ENCODE assay signal across 8 cellular contexts in genomic region chrX:100410083-100410590, GRCh38. TPM values are rescaled to one million over a fixed set of nuclear protein-coding genes. Genes with fewer than 3 reads are reported as not detected.
DNase-seq lines count a peak whose midpoint lies in the region; ATAC-seq and TF ChIP-seq lines count a peak whose summit lies in the region.
"Had no signal": no experiment of that assay in that cellular context is flagged by ENCODE, and none has a peak within 500 bp of the region (broad histone marks: within the 10 kb centered on the region; RNA-seq: fewer than 3 reads in every experiment).

A gene with protein sequence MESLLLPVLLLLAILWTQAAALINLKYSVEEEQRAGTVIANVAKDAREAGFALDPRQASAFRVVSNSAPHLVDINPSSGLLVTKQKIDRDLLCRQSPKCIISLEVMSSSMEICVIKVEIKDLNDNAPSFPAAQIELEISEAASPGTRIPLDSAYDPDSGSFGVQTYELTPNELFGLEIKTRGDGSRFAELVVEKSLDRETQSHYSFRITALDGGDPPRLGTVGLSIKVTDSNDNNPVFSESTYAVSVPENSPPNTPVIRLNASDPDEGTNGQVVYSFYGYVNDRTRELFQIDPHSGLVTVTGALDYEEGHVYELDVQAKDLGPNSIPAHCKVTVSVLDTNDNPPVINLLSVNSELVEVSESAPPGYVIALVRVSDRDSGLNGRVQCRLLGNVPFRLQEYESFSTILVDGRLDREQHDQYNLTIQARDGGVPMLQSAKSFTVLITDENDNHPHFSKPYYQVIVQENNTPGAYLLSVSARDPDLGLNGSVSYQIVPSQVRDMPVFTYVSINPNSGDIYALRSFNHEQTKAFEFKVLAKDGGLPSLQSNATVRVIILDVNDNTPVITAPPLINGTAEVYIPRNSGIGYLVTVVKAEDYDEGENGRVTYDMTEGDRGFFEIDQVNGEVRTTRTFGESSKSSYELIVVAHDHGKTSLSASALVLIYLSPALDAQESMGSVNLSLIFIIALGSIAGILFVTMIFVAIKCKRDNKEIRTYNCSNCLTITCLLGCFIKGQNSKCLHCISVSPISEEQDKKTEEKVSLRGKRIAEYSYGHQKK (N-terminal part only) (minus strand): TSS chrX:100410273. CDS start chrX:100408597, 1,676 bp downstream.

- DNase-seq in NCI-H524 treated with DMSO at 0.1 percent for 48 hours (lab: John Stamatoyannopoulos, UW) = peak; percentile 69
- no peak for DNase-seq in breast epithelium (ENCODE audit: low spot score in 2 of 2)
- DNase-seq in iPS-NIHi7 (ENCODE audit: extremely low spot score) = peak; percentile 92
- no peak for DNase-seq in dedifferentiated amniotic fluid mesenchymal stem cell (ENCODE audit: extremely low spot score)

- H3K9me3 ChIP-seq in breast epithelium = no peaks in the 10 kb centered on the region
- H3K9me3 ChIP-seq in skeletal muscle satellite cell (replicated peaks; ENCODE audit: low read length) = peaks cover 9% of the 10 kb centered on the region

- TF ChIP-seq CTCF in breast epithelium (IDR thresholded peaks at IDR 0.05) = no peak

- no peak for TF ChIP-seq POLR2A in breast epithelium (IDR thresholded peaks at IDR 0.05)

- ATAC-seq in GM18511 (IDR thresholded peaks at IDR 0.05; ENCODE audit: unreplicated experiment) = peak; percentile 54
- no peak for ATAC-seq in HG03039 (IDR thresholded peaks at IDR 0.05; ENCODE audit: unreplicated experiment)

- H3K9ac ChIP-seq in skeletal muscle satellite cell (ENCODE audit: low read depth, low read length) = peak within 1 kb of the TSS; percentile 8

- H3K4me2 ChIP-seq in skeletal muscle satellite cell (ENCODE audit: low read length) = peak within 1 kb of the TSS; percentile 77

- intact Hi-C loops in breast epithelium (cut with DNase I; ENCODE audit: low total_unique reads) = no loop called here

- H3K27ac ChIP-seq in breast epithelium = no peak within 1 kb of the TSS

- H3K4me1 ChIP-seq in breast epithelium (no peaks in the 10 kb centered on the region), skeletal muscle satellite cell (ENCODE audit: control insufficient read depth, insufficient read depth, low read length) (no peaks in the 10 kb centered on the region)

- peak within 1 kb of the TSS; percentile 36 to 66 (median 50) for H3K4me3 ChIP-seq in breast epithelium
- peak within 1 kb of the TSS; percentile 63 for H3K4me3 ChIP-seq in skeletal muscle satellite cell (ENCODE audit: low read length)

- H3K36me3 ChIP-seq in breast epithelium (no peaks in the 10 kb centered on the region), skeletal muscle satellite cell (ENCODE audit: insufficient read depth, low read length) (no peaks in the 10 kb centered on the region)

- H3K27me3 ChIP-seq in breast epithelium (peaks cover 3 to 96% of the 10 kb centered on the region in 2 donors), skeletal muscle satellite cell (ENCODE audit: control insufficient read depth, insufficient read depth, low read length) (peaks cover 28% of the 10 kb centered on the region)

RNA-seq across cellular contexts. Expression of the gene that starts here (rescaled TPM):
- total RNA-seq in breast epithelium = 1 to 10 TPM; 1.6 to 2.6 (median 1.8) TPM
- total RNA-seq in skeletal muscle satellite cell (2012; rRNA removed) = under 0.01 and 0.66 TPM in 2 replicates
- total RNA-seq: T-helper 1 cell treated with Interleukin-12 subunit alpha and Interleukin-12 subunit beta and Interleukin-4 antibody, amounts not matched to agents 30 ng/mL and 1 ng/mL, for 36 hours had no signal

Comparison
In these comparisons a context has a peak if more than half of its experiments do, and no peak if none do; other contexts are left out.
1. DNase-seq: peak in NCI-H524 treated with DMSO at 0.1 percent for 48 hours (single experiment) and iPS-NIHi7 (single experiment); none in breast epithelium (0 of 2) and dedifferentiated amniotic fluid mesenchymal stem cell (single experiment).